In the genomic region with DNA sequence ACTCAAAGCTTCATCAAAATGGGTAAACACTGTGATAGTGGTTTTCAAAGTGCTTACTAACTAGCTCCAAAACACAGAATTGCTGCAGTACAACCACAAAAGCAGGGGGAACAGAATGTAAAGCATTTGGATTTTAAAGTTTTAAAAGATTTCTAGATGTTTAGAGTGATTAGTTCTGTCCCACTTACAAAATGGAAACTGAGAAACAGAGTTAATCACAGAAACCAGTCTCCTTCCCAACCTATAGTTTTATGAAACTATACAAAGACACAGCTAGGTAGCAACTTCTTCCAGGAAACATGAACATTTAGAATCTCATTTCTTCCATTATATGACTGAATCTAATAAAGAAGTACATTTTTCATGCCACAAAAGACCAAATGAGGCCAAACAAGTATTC, we compare ENCODE assay signal across 1 cellular context.
TF ChIP-seq lines count a peak whose summit lies in the region.

No MANE protein-coding gene starts in this region.

TF ChIP-seq in SK-N-SH treated with all-trans-retinoic acid at 6 μM for 48 hours, 23 proteins besides CTCF, POLR2A, EP300 and RAD21 (continued from another document):
- TF ChIP-seq, protein P1, sequence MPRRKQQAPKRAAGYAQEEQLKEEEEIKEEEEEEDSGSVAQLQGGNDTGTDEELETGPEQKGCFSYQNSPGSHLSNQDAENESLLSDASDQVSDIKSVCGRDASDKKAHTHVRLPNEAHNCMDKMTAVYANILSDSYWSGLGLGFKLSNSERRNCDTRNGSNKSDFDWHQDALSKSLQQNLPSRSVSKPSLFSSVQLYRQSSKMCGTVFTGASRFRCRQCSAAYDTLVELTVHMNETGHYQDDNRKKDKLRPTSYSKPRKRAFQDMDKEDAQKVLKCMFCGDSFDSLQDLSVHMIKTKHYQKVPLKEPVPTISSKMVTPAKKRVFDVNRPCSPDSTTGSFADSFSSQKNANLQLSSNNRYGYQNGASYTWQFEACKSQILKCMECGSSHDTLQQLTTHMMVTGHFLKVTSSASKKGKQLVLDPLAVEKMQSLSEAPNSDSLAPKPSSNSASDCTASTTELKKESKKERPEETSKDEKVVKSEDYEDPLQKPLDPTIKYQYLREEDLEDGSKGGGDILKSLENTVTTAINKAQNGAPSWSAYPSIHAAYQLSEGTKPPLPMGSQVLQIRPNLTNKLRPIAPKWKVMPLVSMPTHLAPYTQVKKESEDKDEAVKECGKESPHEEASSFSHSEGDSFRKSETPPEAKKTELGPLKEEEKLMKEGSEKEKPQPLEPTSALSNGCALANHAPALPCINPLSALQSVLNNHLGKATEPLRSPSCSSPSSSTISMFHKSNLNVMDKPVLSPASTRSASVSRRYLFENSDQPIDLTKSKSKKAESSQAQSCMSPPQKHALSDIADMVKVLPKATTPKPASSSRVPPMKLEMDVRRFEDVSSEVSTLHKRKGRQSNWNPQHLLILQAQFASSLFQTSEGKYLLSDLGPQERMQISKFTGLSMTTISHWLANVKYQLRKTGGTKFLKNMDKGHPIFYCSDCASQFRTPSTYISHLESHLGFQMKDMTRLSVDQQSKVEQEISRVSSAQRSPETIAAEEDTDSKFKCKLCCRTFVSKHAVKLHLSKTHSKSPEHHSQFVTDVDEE (CRISPR knock-in tag; IDR thresholded peaks at IDR 0.05), result no peak
